ENCODE assay signal across 1 cellular context in genomic region chr1:40160806-40161124, GRCh38.
TF ChIP-seq lines count a peak whose summit lies in the region.

No MANE protein-coding gene starts in this region.

TF ChIP-seq in K562, 482 proteins besides CTCF, POLR2A, EP300 and RAD21 (continued from another document):
- no peak for TF ChIP-seq CEBPZ (IDR thresholded peaks at IDR 0.05; ENCODE audit: borderline replicate concordance, low read depth, low read length)
- no peak for TF ChIP-seq WHSC1 (IDR thresholded peaks at IDR 0.05; ENCODE audit: low read length)
- no peak for TF ChIP-seq TCF7 (IDR thresholded peaks at IDR 0.05; ENCODE audit: borderline replicate concordance)
- TF ChIP-seq NFIC (IDR thresholded peaks at IDR 0.05), result no peak
- no peak for TF ChIP-seq ZNF146 (CRISPR knock-in tag; IDR thresholded peaks at IDR 0.05; ENCODE audit: unreplicated experiment)
- TF ChIP-seq PTTG1 (tag; IDR thresholded peaks at IDR 0.05; ENCODE audit: low read depth), result no peak
